ENCODE assay signal across 30 cellular contexts in the genomic region with DNA sequence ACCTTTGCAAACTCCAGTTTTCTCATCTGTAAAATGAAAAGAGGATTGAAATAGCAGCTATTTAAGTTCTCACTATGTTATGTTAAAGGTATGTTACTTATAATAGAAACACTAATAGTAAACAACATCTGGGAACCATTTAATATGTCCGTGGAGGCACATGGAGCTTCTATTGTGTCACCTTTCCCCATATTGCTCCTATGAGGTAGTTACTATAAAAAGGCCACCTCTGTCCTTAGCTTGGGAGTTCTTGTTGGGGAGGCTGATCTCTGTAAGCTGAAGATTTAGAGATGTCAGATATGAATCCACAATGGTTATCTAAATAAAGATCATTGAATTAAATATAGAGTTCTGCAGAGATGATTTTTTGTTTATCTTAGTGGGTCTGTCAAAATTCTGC.
"Had no signal": no experiment of that assay in that cellular context is flagged by ENCODE, and none has a peak within 500 bp of the region (broad histone marks: within the 10 kb centered on the region; RNA-seq: fewer than 3 reads in every experiment).

No MANE protein-coding gene starts in this region.

- DNase-seq: activated CD4-positive, alpha-beta memory T cell treated with anti-CD3 and anti-CD28 coated beads, Interleukin-2, amount 10 ng/mL, durations not matched to agents 7 days and 5 days; activated CD4-positive, alpha-beta T cell treated with anti-CD3 and anti-CD28 coated beads for 1 hour; activated CD4-positive, alpha-beta T cell treated with anti-CD3 and anti-CD28 coated beads for 36 hours; activated CD4-positive, alpha-beta T cell treated with anti-CD3 and anti-CD28 coated beads for 48 hours; activated CD4-positive, alpha-beta T cell treated with anti-CD3 and anti-CD28 coated beads, Interleukin-2, amount 10 ng/mL, durations not matched to agents 7 days and 5 days; activated CD4-positive, alpha-beta T cell treated with anti-CD3 and anti-CD28 coated beads, Interleukin-2, amount 50 U/mL, for 48 hours; activated CD4-positive, CD25-positive, alpha-beta regulatory T cell; activated CD8-positive, alpha-beta memory T cell treated with anti-CD3 and anti-CD28 coated beads for 24 hours; activated CD8-positive, alpha-beta memory T cell treated with anti-CD3 and anti-CD28 coated beads, Interleukin-2, amount 10 ng/mL, durations not matched to agents 7 days and 5 days; activated CD8-positive, alpha-beta memory T cell treated with anti-CD3 and anti-CD28 coated beads, Interleukin-2, amount 50 U/mL, for 48 hours; activated CD8-positive, alpha-beta T cell treated with anti-CD3 and anti-CD28 coated beads, Interleukin-2, amount 10 ng/mL, durations not matched to agents 7 days and 5 days; activated effector memory CD4-positive, alpha-beta T cell treated with Interleukin-2 at 50 U/mL for 16 hours; activated gamma-delta T cell; activated naive CD4-positive, alpha-beta T cell treated with anti-CD3 and anti-CD28 coated beads, Interleukin-2, amount 10 ng/mL, durations not matched to agents 7 days and 5 days; activated naive CD4-positive, alpha-beta T cell treated with Interleukin-2 at 50 U/mL for 16 hours; activated naive CD8-positive, alpha-beta T cell treated with anti-CD3 and anti-CD28 coated beads, Interleukin-2, amount 10 ng/mL, durations not matched to agents 7 days and 5 days; activated naive CD8-positive, alpha-beta T cell treated with anti-CD3 and anti-CD28 coated beads, Interleukin-2, amount 50 U/mL, for 24 hours; activated T-cell treated with anti-CD3 and anti-CD28 coated beads, Interleukin-2, amount 50 U/mL, for 24 hours; activated T-cell treated with anti-CD3 and anti-CD28 coated beads, Interleukin-2, amount 50 U/mL, for 48 hours; amygdala; anterior cingulate cortex; central memory CD4-positive, alpha-beta T cell; T-helper 1 cell; T-helper 2 cell; T-helper 9 cell; WERI-Rb-1 had no signal

- ATAC-seq: activated CD4-positive, alpha-beta T cell treated with anti-CD3 and anti-CD28 coated beads for 36 hours; activated CD4-positive, CD25-positive, alpha-beta regulatory T cell treated with anti-CD3 and anti-CD28 coated beads, Interleukin-2, amount 50 U/mL, for 24 hours; activated CD8-positive, alpha-beta memory T cell treated with anti-CD3 and anti-CD28 coated beads, Interleukin-2, amount 10 ng/mL, durations not matched to agents 7 days and 5 days; activated CD8-positive, alpha-beta T cell treated with anti-CD3 and anti-CD28 coated beads, Interleukin-2, amount 10 ng/mL, durations not matched to agents 7 days and 5 days; activated naive CD8-positive, alpha-beta T cell treated with anti-CD3 and anti-CD28 coated beads, Interleukin-2, amount 50 U/mL, for 24 hours; WTC11 had no signal

- H3K9me3 ChIP-seq: ascending aorta had no signal

- H3K27me3 ChIP-seq: ascending aorta, cardiac muscle cell had no signal

- H3K27ac ChIP-seq: ascending aorta, cardiac muscle cell, WERI-Rb-1 had no signal

- H3K36me3 ChIP-seq: ascending aorta, cardiac muscle cell, WERI-Rb-1 had no signal

- H3K4me1 ChIP-seq: ascending aorta had no signal

- H3K4me3 ChIP-seq: ascending aorta, cardiac muscle cell had no signal
